In genomic region chr2:207092803-207093202, GRCh38 we compare ENCODE assay signal across 17 cellular contexts.
DNase-seq lines count a peak whose midpoint lies in the region; ATAC-seq and TF ChIP-seq lines count a peak whose summit lies in the region.
"Had no signal": no experiment of that assay in that cellular context is flagged by ENCODE, and none has a peak within 500 bp of the region (broad histone marks: within the 10 kb centered on the region; RNA-seq: fewer than 3 reads in every experiment).

No MANE protein-coding gene starts in this region.

- H3K4me1 ChIP-seq in HUES48 (ENCODE audit: control insufficient read depth, insufficient read depth, low read length), result peaks cover 77% of the 10 kb centered on the region

- peak overlapping the region; percentile 79 for H3K27ac ChIP-seq in HUES48 (ENCODE audit: low read depth, low read length)

- 0 out of 2 replicates have a peak, but pooled peaks cover 6% of the 10 kb centered on the region for H3K36me3 ChIP-seq in HUES48 (ENCODE audit: control insufficient read depth, insufficient read depth, low read length)

- DNase-seq in Right ventricle myocardium superior, result no peak
- DNase-seq in left cardiac atrium, result no peak
- DNase-seq in choroid plexus epithelial cell (ENCODE audit: low read depth), result peak; percentile 46
- peak; percentile 47 for DNase-seq in iris pigment epithelial cell (ENCODE audit: low read depth)
- DNase-seq in HuH-7 (ENCODE audit: low spot score), result no peak
- no peak for DNase-seq in ecto neural progenitor cell (ENCODE audit: low spot score)
- DNase-seq in NCI-H1048 (lab: John Stamatoyannopoulos, UW), result no peak
- DNase-seq: COR-L47, DMS 273 treated with DMSO at 0.1 percent for 48 hours, DND-41, Kasumi-1, MM.1S, NCI-H1105 treated with DMSO at 0.1 percent for 48 hours, NCI-H1694, NCI-H2081 treated with DMSO at 0.1 percent for 48 hours had no signal

- TF ChIP-seq CTCF in choroid plexus epithelial cell (conservative IDR thresholded peaks at IDR 0.05; ENCODE audit: low read depth, low read length), result no peak

- H3K9ac ChIP-seq in HUES48 (ENCODE audit: low read depth, low read length), result no peak overlapping the region

- intact Hi-C loops in Right ventricle myocardium superior (cut with DNase I), result no loop called here
- intact Hi-C loops in left cardiac atrium (cut with DNase I), result no loop called here

- ATAC-seq in Right ventricle myocardium superior (ENCODE audit: poor library complexity) (peak; percentile 43), left cardiac atrium (no peak)
- ATAC-seq: Panc1 had no signal

- H3K27me3 ChIP-seq in HUES48 (ENCODE audit: control insufficient read depth, insufficient read depth, low read length), result no peaks in the 10 kb centered on the region

- H3K4me3 ChIP-seq in HUES48 (ENCODE audit: low read depth, low read length) (peak overlapping the region; percentile 26; the same call in 1 of the 2 replicates), choroid plexus epithelial cell (ENCODE audit: low read depth, low read length) (no peak overlapping the region)

- no peaks in the 10 kb centered on the region for H3K9me3 ChIP-seq in HUES48 (ENCODE audit: control insufficient read depth, insufficient read depth, low read length)

Comparison
In these comparisons a context has a peak if more than half of its experiments do, and no peak if none do; other contexts are left out.
1. DNase-seq: peak in choroid plexus epithelial cell (single experiment) and iris pigment epithelial cell (single experiment); none in Right ventricle myocardium superior (single experiment), left cardiac atrium (single experiment), HuH-7 (single experiment), ecto neural progenitor cell (single experiment) and NCI-H1048 (single experiment).